1 cellular context compared by ENCODE assay signal in the genomic region with DNA sequence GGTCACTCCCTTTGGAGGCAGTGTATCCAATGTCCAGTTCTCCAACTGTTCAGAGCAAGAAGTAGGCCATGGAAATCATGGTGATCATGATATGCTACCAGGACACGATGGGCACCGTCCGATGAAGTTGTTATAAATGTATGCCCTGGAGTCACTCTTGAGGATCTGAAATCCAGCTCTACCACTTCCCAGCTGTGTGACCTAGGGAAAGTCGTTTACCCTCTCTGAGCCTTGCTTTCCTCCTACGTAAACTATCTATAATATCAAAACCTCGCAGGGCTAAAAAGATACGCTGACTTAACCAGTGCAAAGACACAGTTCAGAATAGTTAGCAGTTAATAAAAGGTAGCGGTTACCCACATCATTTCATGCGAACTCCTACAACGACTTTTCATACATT.
TF ChIP-seq lines count a peak whose summit lies in the region.

No MANE protein-coding gene starts in this region.

TF ChIP-seq in SK-N-SH treated with all-trans-retinoic acid at 6 μM for 48 hours, 23 proteins besides CTCF, POLR2A, EP300 and RAD21 (continued from another document):
- TF ChIP-seq, protein P1, sequence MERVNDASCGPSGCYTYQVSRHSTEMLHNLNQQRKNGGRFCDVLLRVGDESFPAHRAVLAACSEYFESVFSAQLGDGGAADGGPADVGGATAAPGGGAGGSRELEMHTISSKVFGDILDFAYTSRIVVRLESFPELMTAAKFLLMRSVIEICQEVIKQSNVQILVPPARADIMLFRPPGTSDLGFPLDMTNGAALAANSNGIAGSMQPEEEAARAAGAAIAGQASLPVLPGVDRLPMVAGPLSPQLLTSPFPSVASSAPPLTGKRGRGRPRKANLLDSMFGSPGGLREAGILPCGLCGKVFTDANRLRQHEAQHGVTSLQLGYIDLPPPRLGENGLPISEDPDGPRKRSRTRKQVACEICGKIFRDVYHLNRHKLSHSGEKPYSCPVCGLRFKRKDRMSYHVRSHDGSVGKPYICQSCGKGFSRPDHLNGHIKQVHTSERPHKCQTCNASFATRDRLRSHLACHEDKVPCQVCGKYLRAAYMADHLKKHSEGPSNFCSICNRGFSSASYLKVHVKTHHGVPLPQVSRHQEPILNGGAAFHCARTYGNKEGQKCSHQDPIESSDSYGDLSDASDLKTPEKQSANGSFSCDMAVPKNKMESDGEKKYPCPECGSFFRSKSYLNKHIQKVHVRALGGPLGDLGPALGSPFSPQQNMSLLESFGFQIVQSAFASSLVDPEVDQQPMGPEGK (CRISPR knock-in tag; IDR thresholded peaks at IDR 0.05; ENCODE audit: borderline replicate concordance), result no peak
- no peak for TF ChIP-seq ZNF70 (CRISPR knock-in tag; IDR thresholded peaks at IDR 0.05)
- TF ChIP-seq ISL1 (CRISPR knock-in tag; IDR thresholded peaks at IDR 0.05), result no peak
- no peak for TF ChIP-seq SNAI2 (CRISPR knock-in tag; IDR thresholded peaks at IDR 0.05)
